In genomic region chr3:190645932-190646331, GRCh38 we compare ENCODE assay signal across 21 cellular contexts.
DNase-seq lines count a peak whose midpoint lies in the region; ATAC-seq, FAIRE-seq and TF ChIP-seq lines count a peak whose summit lies in the region.
"Had no signal": no experiment of that assay in that cellular context is flagged by ENCODE, and none has a peak within 500 bp of the region (broad histone marks: within the 10 kb centered on the region; RNA-seq: fewer than 3 reads in every experiment).

No MANE protein-coding gene starts in this region.

- H3K4me1 Mint-ChIP-seq in GM23338, result peaks cover 29% of the 10 kb centered on the region
- H3K4me1 Mint-ChIP-seq in stimulated activated naive B cell treated with anti-CD40 and anti-IgM and Interleukin-4, amounts not matched to agents 10 μg/mL and 1 μg/mL and 100 μg/mL, for 72 hours, result no peaks in the 10 kb centered on the region
- H3K4me1 Mint-ChIP-seq: CD4-positive, alpha-beta memory T cell had no signal

- TF ChIP-seq EP300 in H1 (IDR thresholded peaks at IDR 0.05; ENCODE audit: borderline replicate concordance in 1 of 2, low read depth in 2 of 2, low read length in 2 of 2), result no peak

- H4K91ac ChIP-seq in H1 (replicated peaks; ENCODE audit: insufficient read length, low read length), result no peak overlapping the region

- no peak overlapping the region for H2BK15ac ChIP-seq in H1 (ENCODE audit: low read length)

- FAIRE-seq in H1 (lab: Jason Lieb, UNC), result no peak
- FAIRE-seq: A204.1, D721Med, GM12892, GM19239, HepG2 had no signal

- DNase-seq in GM23338 (ENCODE audit: low spot score) (peak; percentile 62), H1 (ENCODE audit: low read depth in 1 of 2, low spot score in 2 of 2) (no peak), smooth muscle cell (lab: John Stamatoyannopoulos, UW; ENCODE audit: unreplicated experiment) (no peak), NCI-H1092 treated with DMSO at 0.1 percent for 48 hours (lab: John Stamatoyannopoulos, UW) (no peak), left colon (no peak)
- DNase-seq in stimulated activated naive B cell treated with anti-CD40 and anti-IgM and Interleukin-4, amounts not matched to agents 10 μg/mL and 1 μg/mL and 100 μg/mL, for 72 hours, result no peak
- DNase-seq: BE2C; CD4-positive, alpha-beta memory T cell; COR-L47; DMS153; DND-41; GDM1 had no signal

- H3K23ac ChIP-seq in H1 (ENCODE audit: insufficient read length), result no peak overlapping the region

- no peak overlapping the region for H3K4ac ChIP-seq in H1 (replicated peaks; ENCODE audit: insufficient read length, low read depth, low read length)

- H3K4me1 ChIP-seq in GM23338 (ENCODE audit: insufficient read depth) (peaks cover 23% of the 10 kb centered on the region), HUES64 (ENCODE audit: insufficient read depth, low read length) (peaks cover 35% of the 10 kb centered on the region), H1 (replicated peaks in 1 of 4; ENCODE audit: control insufficient read depth in 3 of 4, insufficient read depth in 4 of 4, low read length in 3 of 4) (peaks cover 2 to 9% (median 3%) of the 10 kb centered on the region in 4 experiments; a peak in 3 of 7 replicates), smooth muscle cell (ENCODE audit: low read depth) (no peaks in the 10 kb centered on the region)
- H3K4me1 ChIP-seq: BE2C had no signal

- no peak overlapping the region; the same call in 1 of the 3 replicates for H3K4me3 Mint-ChIP-seq in GM23338
- no peak overlapping the region for H3K4me3 Mint-ChIP-seq in stimulated activated naive B cell treated with anti-CD40 and anti-IgM and Interleukin-4, amounts not matched to agents 10 μg/mL and 1 μg/mL and 100 μg/mL, for 72 hours
- H3K4me3 Mint-ChIP-seq: CD4-positive, alpha-beta memory T cell had no signal

- H3K79me2 ChIP-seq in GM23338 (replicated peaks; ENCODE audit: insufficient read depth) (no peaks in the 10 kb centered on the region), H1 (ENCODE audit: control insufficient read depth in 1 of 2, insufficient read depth in 2 of 2, low read length in 2 of 2) (no peaks in the 10 kb centered on the region), smooth muscle cell (ENCODE audit: low read depth) (no peaks in the 10 kb centered on the region)

- peak overlapping the region; percentile 97 for H3K27ac Mint-ChIP-seq in GM23338
- no peak overlapping the region for H3K27ac Mint-ChIP-seq in stimulated activated naive B cell treated with anti-CD40 and anti-IgM and Interleukin-4, amounts not matched to agents 10 μg/mL and 1 μg/mL and 100 μg/mL, for 72 hours
- H3K27ac Mint-ChIP-seq: CD4-positive, alpha-beta memory T cell had no signal

- H3K9me3 Mint-ChIP-seq in GM23338, result no peaks in the 10 kb centered on the region
- no peaks in the 10 kb centered on the region for H3K9me3 Mint-ChIP-seq in stimulated activated naive B cell treated with anti-CD40 and anti-IgM and Interleukin-4, amounts not matched to agents 10 μg/mL and 1 μg/mL and 100 μg/mL, for 72 hours
- H3K9me3 Mint-ChIP-seq: CD4-positive, alpha-beta memory T cell had no signal

- peak overlapping the region; percentile 90 for H3K27ac ChIP-seq in GM23338 (ENCODE audit: low read depth)
- H3K27ac ChIP-seq in HUES64 (ENCODE audit: low read depth, low read length), result peak overlapping the region; percentile 85
- H3K27ac ChIP-seq in H1 (ENCODE audit: low read depth, low read length), result no peak overlapping the region
- no peak overlapping the region for H3K27ac ChIP-seq in smooth muscle cell (ENCODE audit: low read depth)
- H3K27ac ChIP-seq: C4-2B, HL-60 had no signal

- H3K27me3 Mint-ChIP-seq in GM23338 (ENCODE audit: insufficient read depth, low read depth, poor library complexity), result no peaks in the 10 kb centered on the region
- no peaks in the 10 kb centered on the region for H3K27me3 Mint-ChIP-seq in stimulated activated naive B cell treated with anti-CD40 and anti-IgM and Interleukin-4, amounts not matched to agents 10 μg/mL and 1 μg/mL and 100 μg/mL, for 72 hours
- H3K27me3 Mint-ChIP-seq: CD4-positive, alpha-beta memory T cell had no signal

- no peaks in the 10 kb centered on the region for H3K27me3 ChIP-seq in GM23338 (ENCODE audit: insufficient read depth)
- no peaks in the 10 kb centered on the region for H3K27me3 ChIP-seq in HUES64 (ENCODE audit: insufficient read depth, low read length)
- H3K27me3 ChIP-seq in H1 (replicated peaks in 1 of 4; ENCODE audit: control insufficient read depth in 3 of 4, extremely low read depth in 1 of 4, insufficient read depth in 3 of 4, low read length in 3 of 4), result no peaks in the 10 kb centered on the region
- no peaks in the 10 kb centered on the region for H3K27me3 ChIP-seq in smooth muscle cell (ENCODE audit: low read depth)
- H3K27me3 ChIP-seq: BE2C had no signal

- H3K14ac ChIP-seq in H1 (ENCODE audit: insufficient read length), result no peak overlapping the region

- no peaks in the 10 kb centered on the region for H3K36me3 Mint-ChIP-seq in GM23338 (ENCODE audit: low read depth)
- H3K36me3 Mint-ChIP-seq in stimulated activated naive B cell treated with anti-CD40 and anti-IgM and Interleukin-4, amounts not matched to agents 10 μg/mL and 1 μg/mL and 100 μg/mL, for 72 hours, result peaks cover 10 to 15% of the 10 kb centered on the region in 2 donors

- intact Hi-C loops in left colon (cut with DNase I, micrococcal nuclease), result no loop called here

- H3K9me2 ChIP-seq in GM23338 (ENCODE audit: insufficient read depth), result no peaks in the 10 kb centered on the region

- no peak overlapping the region for H4K5ac ChIP-seq in H1 (ENCODE audit: insufficient read length, low read depth, low read length)

- ATAC-seq in GM23338 (peak; percentile 73), left colon (no peak)
- ATAC-seq in stimulated activated naive B cell treated with anti-CD40 and anti-IgM and Interleukin-4, amounts not matched to agents 10 μg/mL and 1 μg/mL and 100 μg/mL, for 72 hours (replicated peaks), result no peak
- ATAC-seq: HCT116, HepG2 had no signal

- TF ChIP-seq CTCF in GM23338 (conservative IDR thresholded peaks at IDR 0.05; ENCODE audit: low read depth in 2 of 2) (no peak), H1 (IDR thresholded peaks at IDR 0.05; ENCODE audit: control extremely low read depth in 1 of 3, insufficient read depth in 1 of 3, low read depth in 1 of 3, low read length in 3 of 3) (no peak), smooth muscle cell (IDR thresholded peaks at IDR 0.05; ENCODE audit: borderline replicate concordance, insufficient read depth, poor library complexity, severe bottlenecking) (no peak)

- peak overlapping the region; percentile 56 for H3K4me2 ChIP-seq in GM23338
- H3K4me2 ChIP-seq in H1 (ENCODE audit: insufficient read depth in 1 of 2, low read depth in 2 of 2, low read length in 2 of 2), result peak overlapping the region; percentile 1 to 2; a peak in 1 of 4 replicates
- H3K4me2 ChIP-seq in smooth muscle cell, result peak overlapping the region; percentile 24

- H3K9ac ChIP-seq in HUES64 (ENCODE audit: low read depth, low read length) (no peak overlapping the region), H1 (replicated peaks in 1 of 4; ENCODE audit: extremely low read depth in 1 of 4, low read depth in 3 of 4, low read length in 3 of 4) (no peak overlapping the region), smooth muscle cell (ENCODE audit: low read depth) (no peak overlapping the region)

- H2BK120ac ChIP-seq in H1 (replicated peaks; ENCODE audit: low read depth, low read length), result no peak overlapping the region

- H3F3A ChIP-seq in GM23338 (replicated peaks; ENCODE audit: low read depth) (no peaks in the 10 kb centered on the region), smooth muscle cell (ENCODE audit: low read depth) (no peaks in the 10 kb centered on the region)

- no peak overlapping the region for H2BK12ac ChIP-seq in H1 (ENCODE audit: low read depth, low read length)

- H3K23me2 ChIP-seq in H1 (ENCODE audit: low read depth, low read length), result no peaks in the 10 kb centered on the region

- H3K9me3 ChIP-seq in HUES64 (ENCODE audit: insufficient read depth, low read depth, low read length) (no peaks in the 10 kb centered on the region), H1 (ENCODE audit: insufficient read depth in 2 of 2, low read depth in 1 of 2, low read length in 1 of 2) (no peaks in the 10 kb centered on the region), smooth muscle cell (replicated peaks; ENCODE audit: low read depth) (no peaks in the 10 kb centered on the region)
- H3K9me3 ChIP-seq: BE2C had no signal

- H3K56ac ChIP-seq in H1 (replicated peaks; ENCODE audit: insufficient read length, low read depth, low read length), result no peak overlapping the region

- CTCF ChIA-PET in H1 (lab: Charles Lee; ENCODE audit: partially characterized antibody), result interaction anchor here (0.6 kb wide), 1 partner anchor 103 kb away, joined by 3 read pairs; no protein-coding TSS in a partner anchor

- H3K79me1 ChIP-seq in H1 (ENCODE audit: low read depth, low read length), result no peaks in the 10 kb centered on the region

- WGBS in HUES64, result 84% methylated on average over 3 of the region's 4 CpGs
- 70% methylated on average over 4 of the region's 4 CpGs; no CpG with 5 or more reads in 1 of the 2 experiments for WGBS in H1 (ENCODE audit: extremely low coverage in 1 of 2, insufficient coverage in 1 of 2, insufficient read length in 1 of 2, insufficient replicate concordance in 2 of 2, low coverage in 1 of 2, low lambda C conversion rate in 2 of 2, missing lambda C conversion rate in 1 of 2), 2 experiments
- 71% methylated on average over 4 of the region's 4 CpGs for WGBS in smooth muscle cell (ENCODE audit: low lambda C conversion rate)

- no peak overlapping the region for H2AK5ac ChIP-seq in H1 (ENCODE audit: low read depth, low read length)

- POLR2A ChIA-PET in H1 (lab: Charles Lee; ENCODE audit: partially characterized antibody), result no interaction called here

- H2AFZ ChIP-seq in GM23338, result no peak overlapping the region
- H2AFZ ChIP-seq in H1 (ENCODE audit: low read length), result no peak overlapping the region
- H2AFZ ChIP-seq in smooth muscle cell (ENCODE audit: low read depth), result no peak overlapping the region

- no peak overlapping the region for H2BK20ac ChIP-seq in H1 (ENCODE audit: low read length)

- H2BK5ac ChIP-seq in H1 (ENCODE audit: low read depth, low read length), result no peak overlapping the region

- TF ChIP-seq RAD21 in H1 (IDR thresholded peaks at IDR 0.05 in 1 of 2, conservative IDR thresholded peaks at IDR 0.05 in 1 of 2; ENCODE audit: low read depth in 2 of 2, low read length in 2 of 2), result no peak

- H3K36me3 ChIP-seq in GM23338 (ENCODE audit: insufficient read depth) (no peaks in the 10 kb centered on the region), HUES64 (ENCODE audit: insufficient read depth, low read length) (no peaks in the 10 kb centered on the region), H1 (ENCODE audit: control insufficient read depth in 2 of 4, insufficient read depth in 4 of 4, low read length in 3 of 4) (no peaks in the 10 kb centered on the region), smooth muscle cell (ENCODE audit: low read depth) (no peaks in the 10 kb centered on the region)
- H3K36me3 ChIP-seq: BE2C had no signal

- H3K4me3 ChIP-seq in GM23338 (peak overlapping the region; percentile 1; the same call in 1 of the 2 replicates), HUES64 (ENCODE audit: low read length) (peak overlapping the region; percentile 11; the same call in 1 of the 2 replicates), H1 (ENCODE audit: extremely low read depth in 1 of 4, insufficient read depth in 2 of 4, low read depth in 3 of 4, low read length in 4 of 4) (peak overlapping the region in 1 of 4 experiments; percentile 26; a peak in 1 of 8 replicates), smooth muscle cell (no peak overlapping the region)

- H3K18ac ChIP-seq in H1 (ENCODE audit: extremely low read depth, low read length), result no peak overlapping the region

- no peaks in the 10 kb centered on the region for H4K20me1 ChIP-seq in GM23338 (replicated peaks; ENCODE audit: insufficient read depth)
- no peaks in the 10 kb centered on the region for H4K20me1 ChIP-seq in H1 (replicated peaks in 1 of 2; ENCODE audit: control insufficient read depth in 1 of 2, insufficient read depth in 2 of 2, low read length in 2 of 2)
- no peaks in the 10 kb centered on the region for H4K20me1 ChIP-seq in smooth muscle cell (ENCODE audit: low read depth)

- TF ChIP-seq POLR2A in H1 (IDR thresholded peaks at IDR 0.05; ENCODE audit: control extremely low read depth in 1 of 2, low read depth in 2 of 2, low read length in 2 of 2), result no peak

- no peak overlapping the region for H4K8ac ChIP-seq in H1 (ENCODE audit: extremely low read depth, insufficient read depth, low read length)

Comparison
In these comparisons a context has a peak if more than half of its experiments do, and no peak if none do; other contexts are left out.
1. H3K27ac ChIP-seq: peak in GM23338 (single experiment) and HUES64 (single experiment); none in H1 (single experiment) and smooth muscle cell (single experiment).
2. H3K4me2 ChIP-seq: peak in every context shown above with its lines; median percentile 56 in GM23338; 24 in smooth muscle cell; 2 in H1.